Comparison of ENCODE assay signal across 10 cellular contexts in genomic region chr11:21514298-21514697, GRCh38.
DNase-seq lines count a peak whose midpoint lies in the region; ATAC-seq and TF ChIP-seq lines count a peak whose summit lies in the region.
"Had no signal": no experiment of that assay in that cellular context is flagged by ENCODE, and none has a peak within 500 bp of the region (broad histone marks: within the 10 kb centered on the region; RNA-seq: fewer than 3 reads in every experiment).

No MANE protein-coding gene starts in this region.

- 20 to 24% methylated on average over 3 of the region's 3 CpGs for WGBS in GM23248 (ENCODE audit: low coverage in 1 of 2, low lambda C conversion rate in 2 of 2, missing lambda C conversion rate in 2 of 2), 2 experiments

- no peaks in the 10 kb centered on the region for H3K9me3 ChIP-seq in GM23248 (ENCODE audit: low read depth)
- H3K9me3 ChIP-seq: upper lobe of left lung had no signal

- no peak overlapping the region for H3K9ac ChIP-seq in GM23248

- H3F3A ChIP-seq in GM23248 (ENCODE audit: insufficient read depth): no peaks in the 10 kb centered on the region

- H3K4me3 ChIP-seq in GM23248 (no peak overlapping the region), epithelial cell of proximal tubule (ENCODE audit: low read depth, low read length) (no peak overlapping the region)
- H3K4me3 ChIP-seq: upper lobe of left lung had no signal

- no peaks in the 10 kb centered on the region for H3K36me3 ChIP-seq in GM23248 (ENCODE audit: low read depth)
- H3K36me3 ChIP-seq: upper lobe of left lung had no signal

- TF ChIP-seq CTCF in 22Rv1 (IDR thresholded peaks at IDR 0.05) (peak; percentile 59), epithelial cell of proximal tubule (conservative IDR thresholded peaks at IDR 0.05; ENCODE audit: low read depth, low read length) (peak; percentile 87)

- H4K20me1 ChIP-seq in GM23248 (ENCODE audit: insufficient read depth): no peaks in the 10 kb centered on the region

- H3K27me3 ChIP-seq in GM23248 (replicated peaks; ENCODE audit: insufficient read depth): no peaks in the 10 kb centered on the region
- H3K27me3 ChIP-seq: upper lobe of left lung had no signal

- in situ Hi-C loops in GM23248 (cut with MboI): loop anchor here (25.0 kb wide), 1 partner anchor 877 kb away; no protein-coding TSS in a partner anchor

- no peak overlapping the region for H2AFZ ChIP-seq in GM23248

- no peaks in the 10 kb centered on the region for H3K9me2 ChIP-seq in GM23248 (ENCODE audit: insufficient read depth)

- no peaks in the 10 kb centered on the region for H3K4me1 ChIP-seq in GM23248 (ENCODE audit: insufficient read depth)
- H3K4me1 ChIP-seq: upper lobe of left lung had no signal

- H3K4me2 ChIP-seq in GM23248 (ENCODE audit: unreplicated experiment): no peak overlapping the region

- DNase-seq in GM23248: peak; percentile 17
- peak; percentile 86 for DNase-seq in NCI-H69 (lab: John Stamatoyannopoulos, UW)
- no peak for DNase-seq in epithelial cell of proximal tubule (ENCODE audit: low read depth)
- DNase-seq in activated CD4-positive, alpha-beta T cell treated with anti-CD3 and anti-CD28 coated beads, Interleukin-2, amount 50 U/mL, for 4 hours: no peak
- no peak for DNase-seq in activated gamma-delta T cell (lab: John Stamatoyannopoulos, UW)
- DNase-seq: stimulated activated CD4-positive, alpha-beta T cell treated with anti-CD3 and anti-CD28 coated beads, Interleukin-4, amount 100 ng/mL, for 24 hours; upper lobe of left lung had no signal

- H3K79me2 ChIP-seq in GM23248 (ENCODE audit: insufficient read depth): no peaks in the 10 kb centered on the region

- no peak overlapping the region for H3K27ac ChIP-seq in 22Rv1
- no peak overlapping the region for H3K27ac ChIP-seq in GM23248
- H3K27ac ChIP-seq: upper lobe of left lung had no signal

- ATAC-seq in HG02571 (IDR thresholded peaks at IDR 0.05; ENCODE audit: unreplicated experiment): no peak
- ATAC-seq in HG03025 (IDR thresholded peaks at IDR 0.05; ENCODE audit: low FRiP score, unreplicated experiment): no peak

Comparison
In these comparisons a context has a peak if more than half of its experiments do, and no peak if none do; other contexts are left out.
1. DNase-seq: peak in GM23248 (single experiment) and NCI-H69 (single experiment); none in epithelial cell of proximal tubule (single experiment), activated CD4-positive, alpha-beta T cell treated with anti-CD3 and anti-CD28 coated beads, Interleukin-2, amount 50 U/mL, for 4 hours (0 of 2) and activated gamma-delta T cell (single experiment).